ENCODE assay signal across 8 cellular contexts in genomic region chr7:7375538-7375937, GRCh38.
"Had no signal": no experiment of that assay in that cellular context is flagged by ENCODE, and none has a peak within 500 bp of the region (broad histone marks: within the 10 kb centered on the region; RNA-seq: fewer than 3 reads in every experiment).

No MANE protein-coding gene starts in this region.

- FAIRE-seq: HTR-8/SVneo, K562 had no signal

- ATAC-seq: HCT116, K562 had no signal

- H3K9me3 ChIP-seq: HAP-1 had no signal

- H3K36me3 ChIP-seq: HAP-1 had no signal

- H3K4me3 ChIP-seq: HAP-1, K562 had no signal

- DNase-seq: GOT3, H7, IMR-90, KG1 had no signal

- H3K4me1 ChIP-seq: HAP-1 had no signal
